Comparison of ENCODE assay signal across 1 cellular context in the genomic region with DNA sequence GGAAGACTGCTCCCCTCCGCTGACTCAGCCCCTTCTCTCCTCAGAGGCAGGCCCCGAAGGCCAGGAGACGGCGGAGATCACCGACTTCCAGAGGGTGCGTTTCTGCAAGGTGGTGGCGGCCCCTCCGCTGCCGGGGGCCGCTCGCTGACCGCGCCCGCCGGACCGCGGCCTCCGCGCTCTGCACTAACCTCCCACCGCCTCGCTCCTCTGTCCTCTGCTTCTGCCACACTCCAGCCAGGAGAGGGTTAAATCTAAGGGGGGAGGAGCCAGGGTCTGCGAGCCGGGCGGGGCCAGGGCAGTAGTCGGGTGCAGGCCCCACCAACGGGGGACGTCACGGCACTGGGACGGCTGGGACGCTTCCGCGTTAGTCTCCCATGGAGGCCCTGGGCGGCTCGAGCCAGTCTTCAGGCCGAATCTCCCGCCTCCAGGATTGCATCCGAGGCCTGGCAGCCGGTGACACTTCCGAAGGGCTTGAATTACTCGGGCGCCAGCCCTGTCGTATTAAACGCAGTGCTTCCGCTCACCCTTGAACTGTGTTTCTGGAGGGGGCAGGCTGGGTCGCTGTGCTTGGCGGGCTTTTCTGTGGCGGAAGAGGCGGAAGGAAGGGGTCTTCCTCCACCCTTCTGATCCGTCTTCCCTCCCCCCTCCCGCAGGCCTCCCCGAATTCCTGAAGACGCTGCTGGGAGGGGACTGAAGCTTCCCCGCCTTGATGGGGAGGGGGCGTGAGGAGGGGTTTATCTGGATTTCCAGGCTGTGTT.
TF ChIP-seq lines count a peak whose summit lies in the region.

No MANE protein-coding gene starts in this region.

TF ChIP-seq in HepG2, 621 proteins besides CTCF, POLR2A, EP300 and RAD21 (continued from another document):
- TF ChIP-seq, protein P1, sequence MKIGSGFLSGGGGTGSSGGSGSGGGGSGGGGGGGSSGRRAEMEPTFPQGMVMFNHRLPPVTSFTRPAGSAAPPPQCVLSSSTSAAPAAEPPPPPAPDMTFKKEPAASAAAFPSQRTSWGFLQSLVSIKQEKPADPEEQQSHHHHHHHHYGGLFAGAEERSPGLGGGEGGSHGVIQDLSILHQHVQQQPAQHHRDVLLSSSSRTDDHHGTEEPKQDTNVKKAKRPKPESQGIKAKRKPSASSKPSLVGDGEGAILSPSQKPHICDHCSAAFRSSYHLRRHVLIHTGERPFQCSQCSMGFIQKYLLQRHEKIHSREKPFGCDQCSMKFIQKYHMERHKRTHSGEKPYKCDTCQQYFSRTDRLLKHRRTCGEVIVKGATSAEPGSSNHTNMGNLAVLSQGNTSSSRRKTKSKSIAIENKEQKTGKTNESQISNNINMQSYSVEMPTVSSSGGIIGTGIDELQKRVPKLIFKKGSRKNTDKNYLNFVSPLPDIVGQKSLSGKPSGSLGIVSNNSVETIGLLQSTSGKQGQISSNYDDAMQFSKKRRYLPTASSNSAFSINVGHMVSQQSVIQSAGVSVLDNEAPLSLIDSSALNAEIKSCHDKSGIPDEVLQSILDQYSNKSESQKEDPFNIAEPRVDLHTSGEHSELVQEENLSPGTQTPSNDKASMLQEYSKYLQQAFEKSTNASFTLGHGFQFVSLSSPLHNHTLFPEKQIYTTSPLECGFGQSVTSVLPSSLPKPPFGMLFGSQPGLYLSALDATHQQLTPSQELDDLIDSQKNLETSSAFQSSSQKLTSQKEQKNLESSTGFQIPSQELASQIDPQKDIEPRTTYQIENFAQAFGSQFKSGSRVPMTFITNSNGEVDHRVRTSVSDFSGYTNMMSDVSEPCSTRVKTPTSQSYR (CRISPR knock-in tag; IDR thresholded peaks at IDR 0.05; ENCODE audit: borderline replicate concordance): peak; percentile 14; the same call in 1 of the 2 replicates
- no peak for TF ChIP-seq DNMT1 (CRISPR knock-in tag; IDR thresholded peaks at IDR 0.05)
- peak; percentile 94 for TF ChIP-seq PATZ1 (CRISPR knock-in tag; IDR thresholded peaks at IDR 0.05)
- peak; percentile 51; the same call in 1 of the 2 replicates for TF ChIP-seq HMGXB3 (CRISPR knock-in tag; IDR thresholded peaks at IDR 0.05; ENCODE audit: borderline replicate concordance)
- 0 out of 2 replicates have a peak, but pooled peaks have one; percentile 33 for TF ChIP-seq SIX4 (CRISPR knock-in tag; IDR thresholded peaks at IDR 0.05)
- no peak for TF ChIP-seq SNAPC2 (CRISPR knock-in tag; IDR thresholded peaks at IDR 0.05)
- peak; percentile 75 for TF ChIP-seq RBFOX2 (IDR thresholded peaks at IDR 0.05; ENCODE audit: low read depth, low read length)
- 0 out of 2 replicates have a peak, but pooled peaks have one; percentile 52 for TF ChIP-seq ZNF615 (CRISPR knock-in tag; IDR thresholded peaks at IDR 0.05; ENCODE audit: borderline replicate concordance)
- TF ChIP-seq FOXK1 (CRISPR knock-in tag; IDR thresholded peaks at IDR 0.05; ENCODE audit: borderline replicate concordance, low read depth): 0 out of 2 replicates have a peak, but pooled peaks have one; percentile 29
- TF ChIP-seq ZFAT (CRISPR knock-in tag; conservative IDR thresholded peaks at IDR 0.05): no peak
